1 cellular context compared by ENCODE assay signal in the genomic region with DNA sequence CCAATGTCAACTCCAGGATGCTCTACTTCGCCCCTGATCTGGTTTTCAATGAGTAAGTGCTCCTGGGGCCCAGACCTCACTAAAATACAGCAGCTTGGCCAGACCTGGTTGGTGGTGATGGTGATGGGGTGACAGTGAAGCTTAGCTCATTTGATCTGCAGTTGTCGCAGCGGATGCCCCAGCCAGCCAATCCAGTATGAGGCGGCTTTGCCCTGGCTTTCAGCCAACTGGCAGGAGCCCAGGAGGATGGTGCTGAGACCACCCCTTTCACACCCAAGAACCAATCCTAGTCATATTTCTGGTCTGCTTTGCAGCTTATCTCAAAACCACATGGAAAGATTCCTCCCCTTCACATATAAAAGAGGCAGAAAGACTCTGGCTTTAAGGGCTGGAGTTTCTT.
TF ChIP-seq lines count a peak whose summit lies in the region.

No MANE protein-coding gene starts in this region.

TF ChIP-seq in SK-N-SH treated with all-trans-retinoic acid at 6 μM for 48 hours, 23 proteins besides CTCF, POLR2A, EP300 and RAD21 (continued from another document):
- TF ChIP-seq, protein P1, sequence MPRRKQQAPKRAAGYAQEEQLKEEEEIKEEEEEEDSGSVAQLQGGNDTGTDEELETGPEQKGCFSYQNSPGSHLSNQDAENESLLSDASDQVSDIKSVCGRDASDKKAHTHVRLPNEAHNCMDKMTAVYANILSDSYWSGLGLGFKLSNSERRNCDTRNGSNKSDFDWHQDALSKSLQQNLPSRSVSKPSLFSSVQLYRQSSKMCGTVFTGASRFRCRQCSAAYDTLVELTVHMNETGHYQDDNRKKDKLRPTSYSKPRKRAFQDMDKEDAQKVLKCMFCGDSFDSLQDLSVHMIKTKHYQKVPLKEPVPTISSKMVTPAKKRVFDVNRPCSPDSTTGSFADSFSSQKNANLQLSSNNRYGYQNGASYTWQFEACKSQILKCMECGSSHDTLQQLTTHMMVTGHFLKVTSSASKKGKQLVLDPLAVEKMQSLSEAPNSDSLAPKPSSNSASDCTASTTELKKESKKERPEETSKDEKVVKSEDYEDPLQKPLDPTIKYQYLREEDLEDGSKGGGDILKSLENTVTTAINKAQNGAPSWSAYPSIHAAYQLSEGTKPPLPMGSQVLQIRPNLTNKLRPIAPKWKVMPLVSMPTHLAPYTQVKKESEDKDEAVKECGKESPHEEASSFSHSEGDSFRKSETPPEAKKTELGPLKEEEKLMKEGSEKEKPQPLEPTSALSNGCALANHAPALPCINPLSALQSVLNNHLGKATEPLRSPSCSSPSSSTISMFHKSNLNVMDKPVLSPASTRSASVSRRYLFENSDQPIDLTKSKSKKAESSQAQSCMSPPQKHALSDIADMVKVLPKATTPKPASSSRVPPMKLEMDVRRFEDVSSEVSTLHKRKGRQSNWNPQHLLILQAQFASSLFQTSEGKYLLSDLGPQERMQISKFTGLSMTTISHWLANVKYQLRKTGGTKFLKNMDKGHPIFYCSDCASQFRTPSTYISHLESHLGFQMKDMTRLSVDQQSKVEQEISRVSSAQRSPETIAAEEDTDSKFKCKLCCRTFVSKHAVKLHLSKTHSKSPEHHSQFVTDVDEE (CRISPR knock-in tag; IDR thresholded peaks at IDR 0.05) = no peak
- TF ChIP-seq ZFP30 (CRISPR knock-in tag; IDR thresholded peaks at IDR 0.05) (no peak), ZNF565 (CRISPR knock-in tag; conservative IDR thresholded peaks at IDR 0.05; ENCODE audit: low read depth) (no peak), CSDC2 (CRISPR knock-in tag; IDR thresholded peaks at IDR 0.05) (no peak), RARB (CRISPR knock-in tag; IDR thresholded peaks at IDR 0.05) (no peak), ARNTL (CRISPR knock-in tag; IDR thresholded peaks at IDR 0.05; ENCODE audit: borderline replicate concordance, low read depth) (no peak), POU6F1 (CRISPR knock-in tag; IDR thresholded peaks at IDR 0.05; ENCODE audit: borderline replicate concordance, low read depth) (no peak), ZC3H10 (CRISPR knock-in tag; IDR thresholded peaks at IDR 0.05) (no peak), CSRNP3 (CRISPR knock-in tag; IDR thresholded peaks at IDR 0.05) (no peak), TOX (CRISPR knock-in tag; IDR thresholded peaks at IDR 0.05; ENCODE audit: borderline replicate concordance) (no peak)
